ENCODE assay signal across 17 cellular contexts in the genomic region with DNA sequence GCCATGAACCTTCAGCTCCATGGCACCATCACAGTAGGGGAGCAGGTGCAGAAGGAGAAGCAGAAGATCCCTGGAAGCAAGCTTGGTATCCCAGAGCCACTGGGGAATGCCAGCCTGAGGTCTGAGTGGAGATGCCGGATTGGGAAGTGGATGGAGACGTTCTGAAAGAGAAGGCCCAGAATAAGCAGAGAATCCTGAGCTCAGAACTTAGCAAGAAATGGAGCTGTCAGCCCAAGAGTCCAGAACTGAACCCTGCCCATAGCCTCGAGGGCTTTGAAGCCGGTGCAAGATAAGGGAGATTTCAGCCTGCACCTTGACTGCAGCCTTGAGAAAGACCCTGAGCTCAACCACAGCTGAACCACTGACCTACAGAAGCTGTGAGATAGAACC. TPM values are rescaled to one million over a fixed set of nuclear protein-coding genes. Genes with fewer than 3 reads are reported as not detected.
A peak's percentile ranks its signal among the peaks of the same experiment; 100 is the strongest.
DNase-seq lines count a peak whose midpoint lies in the region; ATAC-seq lines count a peak whose summit lies in the region.
"Had no signal": no experiment of that assay in that cellular context is flagged by ENCODE, and none has a peak within 500 bp of the region (broad histone marks: within the 10 kb centered on the region; RNA-seq: fewer than 3 reads in every experiment).

No MANE protein-coding gene starts in this region.

- H3K9ac ChIP-seq in neuronal stem cell (ENCODE audit: low read depth, low read length, poor library complexity): no peak overlapping the region

- H3K27me3 ChIP-seq in CD4-positive, alpha-beta memory T cell (ENCODE audit: insufficient read depth, low read length): no peaks in the 10 kb centered on the region
- H3K27me3 ChIP-seq in neuronal stem cell (ENCODE audit: control insufficient read depth in 3 of 3, insufficient read depth in 3 of 3, low read depth in 1 of 3, low read length in 3 of 3): peaks cover 0 to 5% (median 0%) of the 10 kb centered on the region in 3 experiments
- H3K27me3 ChIP-seq: SJSA1 had no signal

- H3K18ac ChIP-seq in neuronal stem cell (ENCODE audit: low read length): no peak overlapping the region

- no peak overlapping the region for H2BK12ac ChIP-seq in neuronal stem cell (ENCODE audit: low read length)

- CTCF ChIA-PET in activated naive CD4-positive, alpha-beta T cell treated with anti-CD3 and anti-CD28 coated beads, Interleukin-2, amount 10 ng/mL, durations not matched to agents 7 days and 5 days (lab: Charles Lee): interaction anchor here (1.0 to 1.4 kb wide), 2 partner anchors 10 to 11 kb away, joined by 4 read pairs; no protein-coding TSS in a partner anchor
- CTCF ChIA-PET in CD4-positive, alpha-beta memory T cell (lab: Charles Lee; ENCODE audit: partially characterized antibody): interaction anchor here (0.9 to 1.9 kb wide), 3 partner anchors 11 to 261 kb away, joined by 3 to 8 read pairs (median 4); no protein-coding TSS in a partner anchor

- no peak overlapping the region for H3K23ac ChIP-seq in neuronal stem cell (ENCODE audit: low read depth, low read length, poor library complexity)

- no peaks in the 10 kb centered on the region for H3K9me3 ChIP-seq in CD4-positive, alpha-beta memory T cell (ENCODE audit: control insufficient read depth in 1 of 2, low read length in 2 of 2)
- peaks cover 0 to 2% of the 10 kb centered on the region in 2 donors for H3K9me3 ChIP-seq in neuronal stem cell (replicated peaks in 1 of 2; ENCODE audit: control insufficient read depth in 2 of 2, insufficient read depth in 1 of 2, low read depth in 1 of 2, low read length in 2 of 2)
- H3K9me3 ChIP-seq: A549, SJSA1 had no signal

- no peak overlapping the region for H4K91ac ChIP-seq in neuronal stem cell (ENCODE audit: low read depth, low read length, poor library complexity)

- ATAC-seq in activated naive CD8-positive, alpha-beta T cell treated with anti-CD3 and anti-CD28 coated beads, Interleukin-2, amount 10 ng/mL, durations not matched to agents 7 days and 5 days (ENCODE audit: low read depth): no peak
- no peak for ATAC-seq in GM19023 (IDR thresholded peaks at IDR 0.05; ENCODE audit: unreplicated experiment)
- no peak for ATAC-seq in HG02798 (IDR thresholded peaks at IDR 0.05; ENCODE audit: poor library complexity, unreplicated experiment)

- H2AK5ac ChIP-seq in neuronal stem cell (ENCODE audit: low read depth, low read length): no peak overlapping the region

- H3K4me3 ChIP-seq in CD4-positive, alpha-beta memory T cell (ENCODE audit: low read length in 2 of 2): no peak overlapping the region
- H3K4me3 ChIP-seq in neuronal stem cell (ENCODE audit: low read length in 2 of 2): no peak overlapping the region
- H3K4me3 ChIP-seq: A549, SJSA1 had no signal

- H3K27ac ChIP-seq in CD4-positive, alpha-beta memory T cell (ENCODE audit: low read depth, low read length): no peak overlapping the region
- H3K27ac ChIP-seq in neuronal stem cell (replicated peaks; ENCODE audit: low read length): no peak overlapping the region
- H3K27ac ChIP-seq: A549, SJSA1 had no signal

- DNase-seq in activated naive CD4-positive, alpha-beta T cell treated with anti-CD3 and anti-CD28 coated beads, Interleukin-2, amount 10 ng/mL, durations not matched to agents 7 days and 5 days: no peak
- no peak for DNase-seq in activated naive CD4-positive, alpha-beta T cell treated with anti-CD3 and anti-CD28 coated beads, Interleukin-2, amount 50 U/mL, for 16 hours
- DNase-seq in CD4-positive, alpha-beta memory T cell: no peak
- DNase-seq in activated naive CD8-positive, alpha-beta T cell treated with anti-CD3 and anti-CD28 coated beads, Interleukin-2, amount 10 ng/mL, durations not matched to agents 7 days and 5 days: no peak
- no peak for DNase-seq in neuronal stem cell (ENCODE audit: low spot score)
- DNase-seq in NCI-H2196 (lab: John Stamatoyannopoulos, UW; ENCODE audit: unreplicated experiment): no peak
- DNase-seq: DMS 273 treated with DMSO at 0.1 percent for 48 hours, H9, NCI-H1092 treated with DMSO at 0.1 percent for 48 hours, NCI-H1694, NCI-H69 had no signal

- POLR2A ChIA-PET in CD4-positive, alpha-beta memory T cell (lab: Charles Lee; ENCODE audit: partially characterized antibody): interaction anchor here (1.1 to 2.2 kb wide), 3 partner anchors 8 to 120 kb away, joined by 3 to 9 read pairs (median 9); no protein-coding TSS in a partner anchor
- POLR2A ChIA-PET in activated naive CD8-positive, alpha-beta T cell treated with anti-CD3 and anti-CD28 coated beads, Interleukin-2, amount 10 ng/mL, durations not matched to agents 7 days and 5 days (lab: Charles Lee): interaction anchor here (1.1 kb wide), 1 partner anchor 120 kb away, joined by 4 read pairs; no protein-coding TSS in a partner anchor

- H3K9me3 Mint-ChIP-seq in activated naive CD4-positive, alpha-beta T cell treated with anti-CD3 and anti-CD28 coated beads, Interleukin-2, amount 10 ng/mL, durations not matched to agents 7 days and 5 days: no peaks in the 10 kb centered on the region
- H3K9me3 Mint-ChIP-seq in CD4-positive, alpha-beta memory T cell: no peaks in the 10 kb centered on the region
- H3K9me3 Mint-ChIP-seq in activated naive CD8-positive, alpha-beta T cell treated with anti-CD3 and anti-CD28 coated beads, Interleukin-2, amount 10 ng/mL, durations not matched to agents 7 days and 5 days: no peaks in the 10 kb centered on the region
- H3K9me3 Mint-ChIP-seq: H9 had no signal

- H3K79me1 ChIP-seq in neuronal stem cell (ENCODE audit: low read depth, low read length): no peaks in the 10 kb centered on the region

- peak overlapping the region; percentile 45 for H2BK15ac ChIP-seq in neuronal stem cell (ENCODE audit: low read length)

- peaks cover 25% of the 10 kb centered on the region for H3K4me1 ChIP-seq in CD4-positive, alpha-beta memory T cell (ENCODE audit: insufficient read depth, low read length)
- H3K4me1 ChIP-seq in neuronal stem cell (ENCODE audit: control insufficient read depth in 2 of 2, insufficient read depth in 1 of 2, low read depth in 1 of 2, low read length in 2 of 2): peaks cover 0 to 3% of the 10 kb centered on the region in 2 donors
- H3K4me1 ChIP-seq: A549, SJSA1 had no signal

- no peaks in the 10 kb centered on the region for H3K36me3 Mint-ChIP-seq in activated naive CD4-positive, alpha-beta T cell treated with anti-CD3 and anti-CD28 coated beads, Interleukin-2, amount 10 ng/mL, durations not matched to agents 7 days and 5 days
- H3K36me3 Mint-ChIP-seq in CD4-positive, alpha-beta memory T cell: no peaks in the 10 kb centered on the region
- H3K36me3 Mint-ChIP-seq in activated naive CD8-positive, alpha-beta T cell treated with anti-CD3 and anti-CD28 coated beads, Interleukin-2, amount 10 ng/mL, durations not matched to agents 7 days and 5 days: no peaks in the 10 kb centered on the region

- H3K27me3 Mint-ChIP-seq in activated naive CD4-positive, alpha-beta T cell treated with anti-CD3 and anti-CD28 coated beads, Interleukin-2, amount 10 ng/mL, durations not matched to agents 7 days and 5 days: peaks cover 17% of the 10 kb centered on the region
- H3K27me3 Mint-ChIP-seq in CD4-positive, alpha-beta memory T cell: no peaks in the 10 kb centered on the region
- H3K27me3 Mint-ChIP-seq in activated naive CD8-positive, alpha-beta T cell treated with anti-CD3 and anti-CD28 coated beads, Interleukin-2, amount 10 ng/mL, durations not matched to agents 7 days and 5 days: no peaks in the 10 kb centered on the region

- H3K4me1 Mint-ChIP-seq in activated naive CD4-positive, alpha-beta T cell treated with anti-CD3 and anti-CD28 coated beads, Interleukin-2, amount 10 ng/mL, durations not matched to agents 7 days and 5 days: peaks cover 36% of the 10 kb centered on the region
- peaks cover 20 to 34% (median 27%) of the 10 kb centered on the region in 4 donors for H3K4me1 Mint-ChIP-seq in CD4-positive, alpha-beta memory T cell
- peaks cover 25% of the 10 kb centered on the region for H3K4me1 Mint-ChIP-seq in activated naive CD8-positive, alpha-beta T cell treated with anti-CD3 and anti-CD28 coated beads, Interleukin-2, amount 10 ng/mL, durations not matched to agents 7 days and 5 days

- WGBS in neuronal stem cell (ENCODE audit: extremely low coverage in 2 of 2, insufficient read length in 2 of 2, insufficient replicate concordance in 1 of 2), 2 donors: no CpG with 5 or more reads among the region's 4 CpGs

- H2AFZ ChIP-seq in neuronal stem cell (ENCODE audit: low read length): peak overlapping the region; percentile 11

- no peak overlapping the region for H2BK5ac ChIP-seq in neuronal stem cell (ENCODE audit: low read length)

- peak overlapping the region; percentile 79 for H3K27ac Mint-ChIP-seq in activated naive CD4-positive, alpha-beta T cell treated with anti-CD3 and anti-CD28 coated beads, Interleukin-2, amount 10 ng/mL, durations not matched to agents 7 days and 5 days
- H3K27ac Mint-ChIP-seq in CD4-positive, alpha-beta memory T cell: peak overlapping the region in 6 of 7 donors; percentile 39 to 83 (median 78)
- H3K27ac Mint-ChIP-seq in activated naive CD8-positive, alpha-beta T cell treated with anti-CD3 and anti-CD28 coated beads, Interleukin-2, amount 10 ng/mL, durations not matched to agents 7 days and 5 days: peak overlapping the region; percentile 76

- intact Hi-C loops in CD4-positive, alpha-beta memory T cell (cut with micrococcal nuclease): no loop called here

- H3K4ac ChIP-seq in neuronal stem cell (ENCODE audit: low read length): no peak overlapping the region

- H3K14ac ChIP-seq in neuronal stem cell (ENCODE audit: low read length): no peak overlapping the region

- no peak overlapping the region for H3K4me2 ChIP-seq in neuronal stem cell (ENCODE audit: insufficient read depth, low read length, poor library complexity, severe bottlenecking)
- H3K4me2 ChIP-seq: A549 had no signal

- H4K8ac ChIP-seq in neuronal stem cell (ENCODE audit: low read depth, low read length): no peak overlapping the region

- no peak overlapping the region for H2BK120ac ChIP-seq in neuronal stem cell (ENCODE audit: low read depth, low read length)

- H3K36me3 ChIP-seq in CD4-positive, alpha-beta memory T cell (ENCODE audit: insufficient read depth, low read length): no peaks in the 10 kb centered on the region
- no peaks in the 10 kb centered on the region for H3K36me3 ChIP-seq in neuronal stem cell (replicated peaks in 1 of 2; ENCODE audit: control insufficient read depth in 2 of 2, insufficient read depth in 2 of 2, low read length in 2 of 2)
- H3K36me3 ChIP-seq: SJSA1 had no signal

- no peak overlapping the region for H3K4me3 Mint-ChIP-seq in activated naive CD4-positive, alpha-beta T cell treated with anti-CD3 and anti-CD28 coated beads, Interleukin-2, amount 10 ng/mL, durations not matched to agents 7 days and 5 days
- H3K4me3 Mint-ChIP-seq in CD4-positive, alpha-beta memory T cell: peak overlapping the region in 3 of 8 donors; percentile 3 to 50 (median 24)
- H3K4me3 Mint-ChIP-seq in activated naive CD8-positive, alpha-beta T cell treated with anti-CD3 and anti-CD28 coated beads, Interleukin-2, amount 10 ng/mL, durations not matched to agents 7 days and 5 days: no peak overlapping the region
- H3K4me3 Mint-ChIP-seq: H9 had no signal

RNA-seq across cellular contexts. Expression of gene GDF10, which starts 13.9 kb away (rescaled TPM):
- total RNA-seq in CD4-positive, alpha-beta memory T cell: 1 to 10 TPM in 1 of 2 experiments, under 1 TPM in 1; 0.81 to 1.3 TPM
- polyA plus RNA-seq in CD4-positive, alpha-beta memory T cell: under 1 TPM; 0.19 to 0.75 TPM
- total RNA-seq in activated naive CD8-positive, alpha-beta T cell treated with anti-CD3 and anti-CD28 coated beads, Interleukin-2, amount 10 ng/mL, durations not matched to agents 7 days and 5 days: under 1 TPM; 0.11 TPM
- polyA plus RNA-seq in neuronal stem cell (2013, experiment 1 of 2): 1.3 TPM
- 1.5 TPM for polyA plus RNA-seq in neuronal stem cell (2013, experiment 2 of 2)
- total RNA-seq: HT1080, M059J, SJSA1 had no signal

RNA-seq across cellular contexts. Expression of gene GDF2, which starts 36.1 kb away (rescaled TPM):
- not detected for total RNA-seq in CD4-positive, alpha-beta memory T cell
- not detected for polyA plus RNA-seq in CD4-positive, alpha-beta memory T cell
- not detected for total RNA-seq in activated naive CD8-positive, alpha-beta T cell treated with anti-CD3 and anti-CD28 coated beads, Interleukin-2, amount 10 ng/mL, durations not matched to agents 7 days and 5 days
- not detected for polyA plus RNA-seq in neuronal stem cell (2013, experiment 1 of 2)
- not detected for polyA plus RNA-seq in neuronal stem cell (2013, experiment 2 of 2)
- total RNA-seq: H9, HT1080, M059J, SJSA1 had no signal
- polyA plus RNA-seq: A549 had no signal
